9 cellular contexts compared by ENCODE assay signal in genomic region chr19:42250666-42251531, GRCh38. TPM values are rescaled to one million over a fixed set of nuclear protein-coding genes. Genes with fewer than 3 reads are reported as not detected.
DNase-seq lines count a peak whose midpoint lies in the region; ATAC-seq and TF ChIP-seq lines count a peak whose summit lies in the region.
"Had no signal": no experiment of that assay in that cellular context is flagged by ENCODE, and none has a peak within 500 bp of the region (broad histone marks: within the 10 kb centered on the region; RNA-seq: fewer than 3 reads in every experiment).

No MANE protein-coding gene starts in this region.

- H3K36me3 ChIP-seq in heart right ventricle, result peaks cover 0 to 37% (median 7%) of the 10 kb centered on the region in 9 donors
- H3K36me3 ChIP-seq in skeletal muscle satellite cell (ENCODE audit: insufficient read depth, low read length), result peaks cover 24% of the 10 kb centered on the region

- BruUV-seq in Calu3 (replicated peaks; lab: Mats Ljungman, UMichigan), result TSS peak; percentile 3

- H3K4me1 Mint-ChIP-seq in Calu3 (ENCODE audit: low read depth, unreplicated experiment), result peaks cover 33% of the 10 kb centered on the region
- peaks cover 48% of the 10 kb centered on the region for H3K4me1 Mint-ChIP-seq in activated T-cell treated with anti-CD3 and anti-CD28 coated beads, Interleukin-2, amount 50 U/mL, for 72 hours (ENCODE audit: low read depth)

- peak overlapping the region; percentile 62 to 100 (median 98) for H3K27ac ChIP-seq in heart right ventricle

- H3K9me3 Mint-ChIP-seq in Calu3 (ENCODE audit: low read depth, unreplicated experiment), result no peaks in the 10 kb centered on the region
- H3K9me3 Mint-ChIP-seq in activated T-cell treated with anti-CD3 and anti-CD28 coated beads, Interleukin-2, amount 50 U/mL, for 72 hours, result no peaks in the 10 kb centered on the region

- WGBS in heart right ventricle, 2 donors, result 8 to 11% methylated on average over 18 to 19 of the region's 19 CpGs

- peak overlapping the region; percentile 95 for H3K4me2 ChIP-seq in skeletal muscle satellite cell (ENCODE audit: low read length)

- H3K4me1 ChIP-seq in heart right ventricle, result peaks cover 39 to 78% (median 66%) of the 10 kb centered on the region in 9 donors
- peaks cover 46% of the 10 kb centered on the region for H3K4me1 ChIP-seq in skeletal muscle satellite cell (ENCODE audit: control insufficient read depth, insufficient read depth, low read length)

- H3K4me3 ChIP-seq in heart right ventricle (peak overlapping the region in 8 of 10 donors; percentile 19 to 100 (median 84)), skeletal muscle satellite cell (ENCODE audit: low read length) (peak overlapping the region; percentile 95)

- H3K4me3 Mint-ChIP-seq in Calu3 (ENCODE audit: low read depth, unreplicated experiment), result peak overlapping the region; percentile 92
- H3K4me3 Mint-ChIP-seq in activated T-cell treated with anti-CD3 and anti-CD28 coated beads, Interleukin-2, amount 50 U/mL, for 72 hours, result peak overlapping the region; percentile 54 to 69

- H3K9me3 ChIP-seq in heart right ventricle (no peaks in the 10 kb centered on the region), skeletal muscle satellite cell (replicated peaks; ENCODE audit: low read length) (no peaks in the 10 kb centered on the region)

- H3K27me3 ChIP-seq in heart right ventricle, result no peaks in the 10 kb centered on the region
- no peaks in the 10 kb centered on the region for H3K27me3 ChIP-seq in skeletal muscle satellite cell (ENCODE audit: control insufficient read depth, insufficient read depth, low read length)

- DNase-seq in Calu3 (no peak), heart right ventricle (peak in 1 of 2 donors; percentile 55), iPS-NIHi7 (ENCODE audit: extremely low spot score) (no peak), NAMALWA (ENCODE audit: low spot score) (no peak), NCI-H2196 (lab: John Stamatoyannopoulos, UW; ENCODE audit: unreplicated experiment) (no peak), activated gamma-delta T cell (lab: John Stamatoyannopoulos, UW) (no peak)
- peak; percentile 29 to 52 for DNase-seq in activated T-cell treated with anti-CD3 and anti-CD28 coated beads, Interleukin-2, amount 50 U/mL, for 72 hours
- DNase-seq: RPMI8226 had no signal

- peaks cover 84% of the 10 kb centered on the region for H3K36me3 Mint-ChIP-seq in Calu3 (ENCODE audit: insufficient read depth, unreplicated experiment)
- peaks cover 2 to 3% of the 10 kb centered on the region in 2 donors for H3K36me3 Mint-ChIP-seq in activated T-cell treated with anti-CD3 and anti-CD28 coated beads, Interleukin-2, amount 50 U/mL, for 72 hours (ENCODE audit: insufficient read depth in 2 of 2)

- TF ChIP-seq CTCF in Calu3 (IDR thresholded peaks at IDR 0.05; ENCODE audit: unreplicated experiment) (no peak), heart right ventricle (IDR thresholded peaks at IDR 0.05) (no peak)

- CTCF ChIA-PET in Calu3 (lab: Charles Lee), result interaction anchor here (0.7 kb wide), 2 partner anchors 27 to 130 kb away, joined by 3 read pairs; no protein-coding TSS in a partner anchor

- intact Hi-C loops in Calu3 (cut with micrococcal nuclease; ENCODE audit: unreplicated experiment) (no loop called here), heart right ventricle (cut with DNase I) (no loop called here)

- peak overlapping the region; percentile 92 for H3K27ac Mint-ChIP-seq in Calu3 (ENCODE audit: unreplicated experiment)
- H3K27ac Mint-ChIP-seq in activated T-cell treated with anti-CD3 and anti-CD28 coated beads, Interleukin-2, amount 50 U/mL, for 72 hours, result peak overlapping the region; percentile 76

- H3K9ac ChIP-seq in skeletal muscle satellite cell (ENCODE audit: low read depth, low read length), result peak overlapping the region; percentile 63

- no peaks in the 10 kb centered on the region for H3K27me3 Mint-ChIP-seq in Calu3 (ENCODE audit: unreplicated experiment)
- no peaks in the 10 kb centered on the region for H3K27me3 Mint-ChIP-seq in activated T-cell treated with anti-CD3 and anti-CD28 coated beads, Interleukin-2, amount 50 U/mL, for 72 hours (ENCODE audit: low read depth)

- ATAC-seq in activated T-cell treated with anti-CD3 and anti-CD28 coated beads, Interleukin-2, amount 50 U/mL, for 72 hours (replicated peaks in 1 of 2), result peak in 1 of 2 donors; percentile 12
- ATAC-seq in heart right ventricle, result no peak

RNA-seq across cellular contexts. Expression of gene ERF, which starts 4.0 kb away (rescaled TPM):
- 100 and 124 TPM in 2 replicates for total RNA-seq in Calu3 (2022)
- 10 to 100 TPM; 65.7 to 75.6 TPM for total RNA-seq in activated T-cell treated with anti-CD3 and anti-CD28 coated beads, Interleukin-2, amount 50 U/mL, for 72 hours
- 10 to 100 TPM; 29.8 to 40.2 (median 32.9) TPM for total RNA-seq in heart right ventricle
- polyA plus RNA-seq in heart right ventricle, result 10 to 100 TPM; 31.8 to 49.0 TPM
- total RNA-seq in skeletal muscle satellite cell (2012; rRNA removed), result 26.6 and 46.1 TPM in 2 replicates

RNA-seq across cellular contexts. Expression of gene GSK3A, which starts 8.5 kb away (rescaled TPM):
- total RNA-seq in Calu3 (2022), result 58.8 and 60.6 TPM in 2 replicates
- total RNA-seq in activated T-cell treated with anti-CD3 and anti-CD28 coated beads, Interleukin-2, amount 50 U/mL, for 72 hours, result 10 to 100 TPM; 39.6 to 43.2 TPM
- 10 to 100 TPM; 31.9 to 46.1 (median 36.4) TPM for total RNA-seq in heart right ventricle
- polyA plus RNA-seq in heart right ventricle, result 10 to 100 TPM; 31.2 to 51.0 TPM
- 21.4 and 22.3 TPM in 2 replicates for total RNA-seq in skeletal muscle satellite cell (2012; rRNA removed)

RNA-seq across cellular contexts. Expression of gene CIC, which starts 18.2 kb away (rescaled TPM):
- total RNA-seq in Calu3 (2022) (72.6 and 75.5 TPM in 2 replicates), heart right ventricle (10 to 100 TPM; 27.9 to 42.0 (median 32.0) TPM)
- total RNA-seq in activated T-cell treated with anti-CD3 and anti-CD28 coated beads, Interleukin-2, amount 50 U/mL, for 72 hours, result 10 to 100 TPM; 90.1 to 95.0 TPM
- polyA plus RNA-seq in heart right ventricle, result 10 to 100 TPM; 17.6 to 39.8 TPM
- total RNA-seq in skeletal muscle satellite cell (2012; rRNA removed), result 18.8 and 21.8 TPM in 2 replicates

RNA-seq across cellular contexts. Expression of gene ZNF526, which starts 30.8 kb away (rescaled TPM):
- total RNA-seq in Calu3 (2022) (25.4 and 32.3 TPM in 2 replicates), heart right ventricle (1 to 10 TPM; 3.2 to 7.0 (median 5.4) TPM)
- total RNA-seq in activated T-cell treated with anti-CD3 and anti-CD28 coated beads, Interleukin-2, amount 50 U/mL, for 72 hours, result 10 to 100 TPM; 11.4 to 11.9 TPM
- 1 to 10 TPM; 3.2 to 3.4 TPM for polyA plus RNA-seq in heart right ventricle
- total RNA-seq in skeletal muscle satellite cell (2012; rRNA removed), result 13.7 and 17.3 TPM in 2 replicates

RNA-seq across cellular contexts. Expression of gene DEDD2, which starts 33.4 kb away (rescaled TPM):
- total RNA-seq in Calu3 (2022) (67.5 and 78.3 TPM in 2 replicates), heart right ventricle (10 to 100 TPM in 9 of 10 donors, 1 to 10 TPM in 1; 9.8 to 20.5 (median 12.2) TPM)
- 10 to 100 TPM; 28.8 to 31.6 TPM for total RNA-seq in activated T-cell treated with anti-CD3 and anti-CD28 coated beads, Interleukin-2, amount 50 U/mL, for 72 hours
- 10 to 100 TPM; 12.9 to 15.2 TPM for polyA plus RNA-seq in heart right ventricle
- 20.3 and 22.7 TPM in 2 replicates for total RNA-seq in skeletal muscle satellite cell (2012; rRNA removed)

Comparison
In these comparisons a context has a peak if more than half of its experiments do, and no peak if none do; other contexts are left out.
1. DNase-seq: peak in activated T-cell treated with anti-CD3 and anti-CD28 coated beads, Interleukin-2, amount 50 U/mL, for 72 hours (2 of 2); none in Calu3 (single experiment), iPS-NIHi7 (single experiment), NAMALWA (single experiment), NCI-H2196 (single experiment) and activated gamma-delta T cell (single experiment).